8 cellular contexts compared by ENCODE assay signal in genomic region chr10:13707156-13707881, GRCh38.
DNase-seq lines count a peak whose midpoint lies in the region; ATAC-seq and TF ChIP-seq lines count a peak whose summit lies in the region.

No MANE protein-coding gene starts in this region.

- no peak overlapping the region for H2BK5ac ChIP-seq in H9 (ENCODE audit: insufficient read length, low read length)

- no peak overlapping the region for H2AK5ac ChIP-seq in H9 (ENCODE audit: insufficient read length, low read length)

- H4K8ac ChIP-seq in H9 (replicated peaks; ENCODE audit: insufficient read length, low read depth, low read length), result no peak overlapping the region

- peaks cover 9% of the 10 kb centered on the region for H3K27me3 ChIP-seq in CD8-positive, alpha-beta memory T cell (ENCODE audit: insufficient read depth, low read length, poor library complexity, severe bottlenecking)
- no peaks in the 10 kb centered on the region for H3K27me3 ChIP-seq in H9 (ENCODE audit: insufficient read depth, low read length)

- H2BK15ac ChIP-seq in H9 (ENCODE audit: low read depth, low read length), result no peak overlapping the region

- no peaks in the 10 kb centered on the region for H3K36me3 ChIP-seq in CD8-positive, alpha-beta memory T cell (ENCODE audit: insufficient read depth, low read length)
- no peaks in the 10 kb centered on the region for H3K36me3 ChIP-seq in SK-N-MC (ENCODE audit: insufficient read depth, low read length)

- peak overlapping the region; percentile 60 for H3K4me2 ChIP-seq in H9 (ENCODE audit: insufficient read depth, insufficient read length, low read length)

- no peaks in the 10 kb centered on the region for H3K9me3 Mint-ChIP-seq in CD8-positive, alpha-beta memory T cell
- no peaks in the 10 kb centered on the region for H3K9me3 Mint-ChIP-seq in H9

- no peak overlapping the region for H4K91ac ChIP-seq in H9 (ENCODE audit: insufficient read length, low read depth, low read length)

- H3K4me3 Mint-ChIP-seq in CD8-positive, alpha-beta memory T cell, result peak overlapping the region in 6 of 7 donors; percentile 41 to 82 (median 66)
- peak overlapping the region; percentile 67 to 90 for H3K4me3 Mint-ChIP-seq in H9

- no peaks in the 10 kb centered on the region for H3K9me3 ChIP-seq in CD8-positive, alpha-beta memory T cell (ENCODE audit: low read length)
- H3K9me3 ChIP-seq in H9 (ENCODE audit: control insufficient read depth, low read depth, low read length), result no peaks in the 10 kb centered on the region
- H3K9me3 ChIP-seq in SK-N-MC (ENCODE audit: low read depth, low read length), result no peaks in the 10 kb centered on the region

- H4K20me1 ChIP-seq in H9 (ENCODE audit: control insufficient read depth, insufficient read depth, insufficient read length), result no peaks in the 10 kb centered on the region

- H3K18ac ChIP-seq in H9 (ENCODE audit: insufficient read length, low read depth, low read length), result peak overlapping the region; percentile 56

- POLR2A ChIA-PET in CD8-positive, alpha-beta memory T cell (lab: Charles Lee), result no interaction called here

- H3K14ac ChIP-seq in H9 (ENCODE audit: insufficient read depth, low read length), result peak overlapping the region; percentile 64

- H3K27ac ChIP-seq in CD8-positive, alpha-beta memory T cell (ENCODE audit: low read depth, low read length), result peak overlapping the region; percentile 6
- peak overlapping the region; percentile 15 for H3K27ac ChIP-seq in H9 (ENCODE audit: insufficient read length, low read depth, low read length)
- H3K27ac ChIP-seq in SK-N-MC, result no peak overlapping the region

- H3K4me3 ChIP-seq in CD8-positive, alpha-beta memory T cell (ENCODE audit: low read length), result peak overlapping the region; percentile 49
- peak overlapping the region; percentile 77 for H3K4me3 ChIP-seq in SK-N-MC

- no CpG with 5 or more reads among the region's 26 CpGs for WGBS in H9 (ENCODE audit: extremely low coverage, insufficient read length, low lambda C conversion rate)

- peak overlapping the region; percentile 8 for H3K9ac ChIP-seq in H9 (ENCODE audit: extremely low read depth, insufficient read length, low read length)
- no peak overlapping the region for H3K9ac ChIP-seq in SK-N-MC (ENCODE audit: insufficient read length)

- H3K4ac ChIP-seq in H9 (ENCODE audit: low read depth, low read length), result no peak overlapping the region

- H3K27ac Mint-ChIP-seq in CD8-positive, alpha-beta memory T cell, result no peak overlapping the region
- H3K27ac Mint-ChIP-seq in H9, result peak overlapping the region; percentile 45 to 94 (median 89)

- no peak overlapping the region for H3K23ac ChIP-seq in H9 (ENCODE audit: insufficient read length, low read depth, low read length)

- H3K79me2 ChIP-seq in H9 (ENCODE audit: insufficient read depth, low read length), result no peaks in the 10 kb centered on the region

- peaks cover 12% of the 10 kb centered on the region for H3K4me1 ChIP-seq in CD8-positive, alpha-beta memory T cell (ENCODE audit: insufficient read depth, low read length)
- peaks cover 2% of the 10 kb centered on the region; the same call in 1 of the 2 replicates for H3K4me1 ChIP-seq in H9 (ENCODE audit: insufficient read depth, low read length)

- H2BK20ac ChIP-seq in H9 (ENCODE audit: low read depth, low read length, poor library complexity, severe bottlenecking), result no peak overlapping the region

- peaks cover 0 to 2% (median 0%) of the 10 kb centered on the region in 3 donors for H3K36me3 Mint-ChIP-seq in CD8-positive, alpha-beta memory T cell
- peaks cover 3 to 8% (median 4%) of the 10 kb centered on the region in 3 experiments; a peak in 4 of 7 replicates for H3K36me3 Mint-ChIP-seq in H9 (ENCODE audit: insufficient read depth in 1 of 3, low read depth in 3 of 3)

- no peak overlapping the region for H2BK120ac ChIP-seq in H9 (ENCODE audit: low read depth, low read length, poor library complexity, severe bottlenecking)

- no peak overlapping the region for H2AFZ ChIP-seq in H9 (ENCODE audit: low read length)

- no peak overlapping the region for H4K5ac ChIP-seq in H9 (ENCODE audit: insufficient read length, low read depth, low read length)

- H3T11ph ChIP-seq in H9 (ENCODE audit: low read length), result no peak overlapping the region

- DNase-seq in CD8-positive, alpha-beta memory T cell, result peak in 1 of 5 donors; percentile 21
- peak; percentile 86 for DNase-seq in H9
- DNase-seq in SK-N-MC (ENCODE audit: low read depth, low spot score), result no peak
- DNase-seq in dermis blood vessel endothelial cell, result peak; percentile 90
- peak; percentile 93 for DNase-seq in left kidney (ENCODE audit: low read depth, low spot score)
- DNase-seq in stimulated activated CD4-positive, alpha-beta T cell treated with anti-CD3 and anti-CD28 coated beads, Interleukin-4, amount 100 ng/mL, for 1 hour, result peak; percentile 18
- no peak for DNase-seq in NCI-H526 (lab: John Stamatoyannopoulos, UW)

- no peak overlapping the region for H2BK12ac ChIP-seq in H9 (ENCODE audit: insufficient read length, low read depth, low read length)

- H3K27me3 Mint-ChIP-seq in CD8-positive, alpha-beta memory T cell, result peaks cover 17 to 61% of the 10 kb centered on the region in 2 donors
- H3K27me3 Mint-ChIP-seq in H9 (ENCODE audit: low read depth), result no peaks in the 10 kb centered on the region

- peaks cover 10 to 22% (median 18%) of the 10 kb centered on the region in 3 donors for H3K4me1 Mint-ChIP-seq in CD8-positive, alpha-beta memory T cell
- peaks cover 77 to 84% of the 10 kb centered on the region in 2 experiments for H3K4me1 Mint-ChIP-seq in H9

- TF ChIP-seq CTCF in H9 (conservative IDR thresholded peaks at IDR 0.05), result peak; percentile 22; the same call in 1 of the 3 replicates

- no peak for ATAC-seq in HG03159 (IDR thresholded peaks at IDR 0.05; ENCODE audit: unreplicated experiment)

- peaks cover 12% of the 10 kb centered on the region for H3K23me2 ChIP-seq in H9 (ENCODE audit: insufficient read length, low read depth, low read length, poor library complexity, severe bottlenecking)

- H3K79me1 ChIP-seq in H9 (ENCODE audit: insufficient read depth, low read depth, low read length, poor library complexity, severe bottlenecking), result no peaks in the 10 kb centered on the region

- no peak overlapping the region for H3K56ac ChIP-seq in H9 (ENCODE audit: insufficient read length, low read depth, low read length)

- CTCF ChIA-PET in CD8-positive, alpha-beta memory T cell (lab: Charles Lee), result no interaction called here

Comparison
In these comparisons a context has a peak if more than half of its experiments do, and no peak if none do; other contexts are left out.
1. DNase-seq: peak in H9 (single experiment), dermis blood vessel endothelial cell (single experiment), left kidney (single experiment) and stimulated activated CD4-positive, alpha-beta T cell treated with anti-CD3 and anti-CD28 coated beads, Interleukin-4, amount 100 ng/mL, for 1 hour (single experiment); none in SK-N-MC (single experiment) and NCI-H526 (0 of 2).
2. H3K27ac Mint-ChIP-seq: peak in H9 (3 of 3); none in CD8-positive, alpha-beta memory T cell (0 of 8).